Comparison of ENCODE assay signal across 1 cellular context in the genomic region with DNA sequence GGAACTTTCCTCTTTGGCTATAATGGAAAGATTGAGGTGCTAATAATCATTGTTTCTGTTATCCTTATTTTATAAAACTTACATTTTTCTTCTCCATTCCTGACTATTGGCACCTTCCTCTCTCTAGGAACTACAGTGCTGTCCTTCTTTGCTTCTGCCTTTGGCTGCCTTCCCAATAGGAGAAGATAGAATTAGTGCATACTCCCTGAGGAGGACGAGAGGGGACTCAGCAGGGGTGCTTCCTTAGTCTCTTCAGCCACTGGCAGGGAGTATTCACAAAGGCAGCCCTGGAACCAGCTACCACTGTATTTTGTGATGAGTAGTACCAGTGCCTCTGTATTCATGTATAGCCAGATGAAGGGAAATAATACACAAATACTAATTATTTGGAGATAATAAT.
TF ChIP-seq lines count a peak whose summit lies in the region.

No MANE protein-coding gene starts in this region.

TF ChIP-seq in GM23338, 12 proteins besides CTCF, POLR2A, EP300 and RAD21 (continued from another document):
- TF ChIP-seq, protein P1, sequence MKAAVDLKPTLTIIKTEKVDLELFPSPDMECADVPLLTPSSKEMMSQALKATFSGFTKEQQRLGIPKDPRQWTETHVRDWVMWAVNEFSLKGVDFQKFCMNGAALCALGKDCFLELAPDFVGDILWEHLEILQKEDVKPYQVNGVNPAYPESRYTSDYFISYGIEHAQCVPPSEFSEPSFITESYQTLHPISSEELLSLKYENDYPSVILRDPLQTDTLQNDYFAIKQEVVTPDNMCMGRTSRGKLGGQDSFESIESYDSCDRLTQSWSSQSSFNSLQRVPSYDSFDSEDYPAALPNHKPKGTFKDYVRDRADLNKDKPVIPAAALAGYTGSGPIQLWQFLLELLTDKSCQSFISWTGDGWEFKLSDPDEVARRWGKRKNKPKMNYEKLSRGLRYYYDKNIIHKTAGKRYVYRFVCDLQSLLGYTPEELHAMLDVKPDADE (IDR thresholded peaks at IDR 0.05), result no peak
- TF ChIP-seq ZNF331 (CRISPR knock-in tag; IDR thresholded peaks at IDR 0.05; ENCODE audit: low read depth), result no peak
